ENCODE assay signal across 1 cellular context in genomic region chr11:2837096-2837601, GRCh38.
A peak's percentile ranks its signal among the peaks of the same experiment; 100 is the strongest.
TF ChIP-seq lines count a peak whose summit lies in the region.

No MANE protein-coding gene starts in this region.

TF ChIP-seq in HepG2, 621 proteins besides CTCF, POLR2A, EP300 and RAD21 (continued from another document and continues in another):
- TF ChIP-seq CEBPB (IDR thresholded peaks at IDR 0.05; ENCODE audit: borderline replicate concordance, low read depth, low read length) (no peak), PCBP1 (IDR thresholded peaks at IDR 0.05; ENCODE audit: borderline replicate concordance, low read depth, low read length) (0 out of 2 replicates have a peak, but pooled peaks have one; percentile 60), ZNF142 (CRISPR knock-in tag; IDR thresholded peaks at IDR 0.05) (no peak), SALL1 (CRISPR knock-in tag; IDR thresholded peaks at IDR 0.05) (0 out of 2 replicates have a peak, but pooled peaks have one; percentile 25), MYPOP (CRISPR knock-in tag; IDR thresholded peaks at IDR 0.05) (no peak), ZNF766 (CRISPR knock-in tag; IDR thresholded peaks at IDR 0.05; ENCODE audit: borderline replicate concordance) (no peak), AHR (CRISPR knock-in tag; IDR thresholded peaks at IDR 0.05) (no peak), ZNF598 (CRISPR knock-in tag; IDR thresholded peaks at IDR 0.05; ENCODE audit: borderline replicate concordance) (no peak), ZKSCAN5 (CRISPR knock-in tag; IDR thresholded peaks at IDR 0.05) (no peak), ZNF446 (CRISPR knock-in tag; IDR thresholded peaks at IDR 0.05) (no peak), SP5 (CRISPR knock-in tag; IDR thresholded peaks at IDR 0.05; ENCODE audit: borderline replicate concordance, low read depth) (peak; percentile 41; the same call in 1 of the 2 replicates), GABPB1 (CRISPR knock-in tag; IDR thresholded peaks at IDR 0.05) (peak; percentile 36; the same call in 1 of the 2 replicates), ZNF547 (CRISPR knock-in tag; IDR thresholded peaks at IDR 0.05) (no peak), SIX1 (CRISPR knock-in tag; IDR thresholded peaks at IDR 0.05; ENCODE audit: borderline replicate concordance) (no peak), PRMT3 (CRISPR knock-in tag; IDR thresholded peaks at IDR 0.05; ENCODE audit: borderline replicate concordance, low read depth) (no peak), EHMT2 (IDR thresholded peaks at IDR 0.05; ENCODE audit: borderline replicate concordance, low read depth, low read length) (no peak), ZNF691 (CRISPR knock-in tag; IDR thresholded peaks at IDR 0.05; ENCODE audit: borderline replicate concordance, low read depth) (0 out of 2 replicates have a peak, but pooled peaks have one; percentile 39), YEATS4 (CRISPR knock-in tag; IDR thresholded peaks at IDR 0.05; ENCODE audit: borderline replicate concordance) (no peak), SP1 (IDR thresholded peaks at IDR 0.05) (no peak), SP1 (CRISPR knock-in tag; IDR thresholded peaks at IDR 0.05) (peak; percentile 64; the same call in 1 of the 2 replicates), RORA (CRISPR knock-in tag; IDR thresholded peaks at IDR 0.05) (no peak), ZNF777 (CRISPR knock-in tag; IDR thresholded peaks at IDR 0.05) (0 out of 2 replicates have a peak, but pooled peaks have one; percentile 64), HIC2 (CRISPR knock-in tag; IDR thresholded peaks at IDR 0.05; ENCODE audit: low read depth) (peak; percentile 47; the same call in 1 of the 2 replicates), ZNF558 (CRISPR knock-in tag; IDR thresholded peaks at IDR 0.05; ENCODE audit: borderline replicate concordance) (no peak), ZNF639 (CRISPR knock-in tag; conservative IDR thresholded peaks at IDR 0.05) (no peak), ZNF180 (CRISPR knock-in tag; IDR thresholded peaks at IDR 0.05; ENCODE audit: borderline replicate concordance, low read depth) (no peak), ZNF468 (CRISPR knock-in tag; IDR thresholded peaks at IDR 0.05) (no peak), ZNF460 (CRISPR knock-in tag; IDR thresholded peaks at IDR 0.05; ENCODE audit: borderline replicate concordance) (no peak), ZNF205 (CRISPR knock-in tag; IDR thresholded peaks at IDR 0.05) (no peak), CBX5 (CRISPR knock-in tag; IDR thresholded peaks at IDR 0.05; ENCODE audit: borderline replicate concordance) (no peak), ZNF280D (CRISPR knock-in tag; IDR thresholded peaks at IDR 0.05) (no peak), TCF7 (IDR thresholded peaks at IDR 0.05; ENCODE audit: low read depth) (no peak), TERF1 (CRISPR knock-in tag; IDR thresholded peaks at IDR 0.05) (no peak), ZNF10 (CRISPR knock-in tag; IDR thresholded peaks at IDR 0.05; ENCODE audit: borderline replicate concordance, low read depth) (no peak), CAMTA2 (CRISPR knock-in tag; IDR thresholded peaks at IDR 0.05; ENCODE audit: borderline replicate concordance) (no peak), ZFX (CRISPR knock-in tag; IDR thresholded peaks at IDR 0.05; ENCODE audit: low read depth) (peak; percentile 53), ZNF703 (CRISPR knock-in tag; IDR thresholded peaks at IDR 0.05; ENCODE audit: borderline replicate concordance) (no peak), ZNF512B (CRISPR knock-in tag; IDR thresholded peaks at IDR 0.05; ENCODE audit: borderline replicate concordance) (no peak), ZNF337 (CRISPR knock-in tag; IDR thresholded peaks at IDR 0.05; ENCODE audit: borderline replicate concordance, low read depth) (no peak), ZIK1 (CRISPR knock-in tag; IDR thresholded peaks at IDR 0.05; ENCODE audit: borderline replicate concordance, low read depth) (no peak; the same call in 1 of the 2 replicates), ZNF335 (CRISPR knock-in tag; IDR thresholded peaks at IDR 0.05) (no peak), ZNF709 (CRISPR knock-in tag; IDR thresholded peaks at IDR 0.05) (no peak), FOSL2 (CRISPR knock-in tag; IDR thresholded peaks at IDR 0.05) (0 out of 2 replicates have a peak, but pooled peaks have one; percentile 8), TEAD3 (CRISPR knock-in tag; optimal IDR thresholded peaks at IDR 0.05; ENCODE audit: borderline replicate concordance) (peak; percentile 10), ZNF383 (CRISPR knock-in tag; IDR thresholded peaks at IDR 0.05; ENCODE audit: borderline replicate concordance) (no peak)
